19 cellular contexts compared by ENCODE assay signal in genomic region chr6:9504191-9504590, GRCh38.
DNase-seq lines count a peak whose midpoint lies in the region; ATAC-seq and TF ChIP-seq lines count a peak whose summit lies in the region.
"Had no signal": no experiment of that assay in that cellular context is flagged by ENCODE, and none has a peak within 500 bp of the region (broad histone marks: within the 10 kb centered on the region; RNA-seq: fewer than 3 reads in every experiment).

No MANE protein-coding gene starts in this region.

- H3K9me3 Mint-ChIP-seq in activated CD4-positive, alpha-beta T cell treated with anti-CD3 and anti-CD28 coated beads for 36 hours (ENCODE audit: low read depth), result peaks cover 3% of the 10 kb centered on the region
- peaks cover 9 to 31% (median 11%) of the 10 kb centered on the region in 6 donors for H3K9me3 Mint-ChIP-seq in immature natural killer cell

- no peaks in the 10 kb centered on the region for H3K27me3 ChIP-seq in foreskin keratinocyte
- H3K27me3 ChIP-seq: colonic mucosa had no signal

- H3K36me3 Mint-ChIP-seq in activated CD4-positive, alpha-beta T cell treated with anti-CD3 and anti-CD28 coated beads for 36 hours (ENCODE audit: low read depth), result no peaks in the 10 kb centered on the region
- H3K36me3 Mint-ChIP-seq in immature natural killer cell, result no peaks in the 10 kb centered on the region
- H3K36me3 Mint-ChIP-seq: CD8-positive, alpha-beta memory T cell; T-cell had no signal

- TF ChIP-seq CTCF in foreskin keratinocyte (conservative IDR thresholded peaks at IDR 0.05), result no peak

- H3K27ac ChIP-seq in foreskin keratinocyte, result peak overlapping the region; percentile 93
- H3K27ac ChIP-seq: colonic mucosa, RWPE1 had no signal

- no peaks in the 10 kb centered on the region for H3K4me1 Mint-ChIP-seq in activated CD4-positive, alpha-beta T cell treated with anti-CD3 and anti-CD28 coated beads for 36 hours
- no peaks in the 10 kb centered on the region for H3K4me1 Mint-ChIP-seq in immature natural killer cell
- H3K4me1 Mint-ChIP-seq: CD8-positive, alpha-beta memory T cell; T-cell had no signal

- POLR2A ChIA-PET in activated CD4-positive, alpha-beta T cell treated with anti-CD3 and anti-CD28 coated beads for 36 hours (lab: Charles Lee), result no interaction called here

- peaks cover 21% of the 10 kb centered on the region for H3K4me1 ChIP-seq in foreskin keratinocyte
- H3K4me1 ChIP-seq: colonic mucosa had no signal

- ATAC-seq in foreskin keratinocyte (peak; percentile 37), GM21529 (IDR thresholded peaks at IDR 0.05; ENCODE audit: unreplicated experiment) (no peak)
- no peak for ATAC-seq in activated CD4-positive, alpha-beta T cell treated with anti-CD3 and anti-CD28 coated beads for 36 hours
- ATAC-seq: left cardiac atrium, mucosa of descending colon, T-cell had no signal

- no peak overlapping the region for H3K27ac Mint-ChIP-seq in activated CD4-positive, alpha-beta T cell treated with anti-CD3 and anti-CD28 coated beads for 36 hours
- H3K27ac Mint-ChIP-seq in immature natural killer cell, result no peak overlapping the region
- H3K27ac Mint-ChIP-seq: CD8-positive, alpha-beta memory T cell; T-cell had no signal

- no peak overlapping the region for H3K4me3 Mint-ChIP-seq in activated CD4-positive, alpha-beta T cell treated with anti-CD3 and anti-CD28 coated beads for 36 hours
- H3K4me3 Mint-ChIP-seq in immature natural killer cell, result no peak overlapping the region
- H3K4me3 Mint-ChIP-seq: CD8-positive, alpha-beta memory T cell; T-cell had no signal

- H3K27me3 Mint-ChIP-seq in activated CD4-positive, alpha-beta T cell treated with anti-CD3 and anti-CD28 coated beads for 36 hours, result no peaks in the 10 kb centered on the region
- no peaks in the 10 kb centered on the region for H3K27me3 Mint-ChIP-seq in immature natural killer cell (ENCODE audit: low read depth in 3 of 3)
- H3K27me3 Mint-ChIP-seq: CD8-positive, alpha-beta memory T cell; T-cell had no signal

- CTCF ChIA-PET in activated CD4-positive, alpha-beta T cell treated with anti-CD3 and anti-CD28 coated beads for 36 hours (lab: Charles Lee), result no interaction called here

- peak; percentile 12 for DNase-seq in DMS79 treated with DMSO at 0.1 percent for 48 hours (lab: John Stamatoyannopoulos, UW)
- DNase-seq in NCI-H1436 treated with DMSO at 0.1 percent for 48 hours (lab: John Stamatoyannopoulos, UW), result peak; percentile 86
- peak; percentile 97 for DNase-seq in NCI-H69 (lab: John Stamatoyannopoulos, UW)
- DNase-seq in foreskin keratinocyte, result no peak
- DNase-seq in CD1c-positive myeloid dendritic cell (ENCODE audit: extremely low spot score), result no peak
- no peak for DNase-seq in activated CD4-positive, alpha-beta T cell treated with anti-CD3 and anti-CD28 coated beads for 36 hours
- DNase-seq in immature natural killer cell, result no peak
- DNase-seq: activated naive CD4-positive, alpha-beta T cell treated with anti-CD3 and anti-CD28 coated beads, Interleukin-2, amount 50 U/mL, for 16 hours; activated T-cell treated with anti-CD3 and anti-CD28 coated beads for 4 hours; CD8-positive, alpha-beta memory T cell; colonic mucosa; left cardiac atrium; mucosa of descending colon; NCI-H82; stimulated activated CD4-positive, alpha-beta T cell treated with anti-CD3 and anti-CD28 coated beads, Interleukin-4, amount 100 ng/mL, for 1 hour; substantia nigra; T-cell had no signal

- intact Hi-C loops in activated CD4-positive, alpha-beta T cell treated with anti-CD3 and anti-CD28 coated beads for 36 hours (cut with DNase I, micrococcal nuclease), result no loop called here

Comparison
In these comparisons a context has a peak if more than half of its experiments do, and no peak if none do; other contexts are left out.
1. DNase-seq: peak in DMS79 treated with DMSO at 0.1 percent for 48 hours (single experiment), NCI-H1436 treated with DMSO at 0.1 percent for 48 hours (single experiment) and NCI-H69 (single experiment); none in foreskin keratinocyte (0 of 2), CD1c-positive myeloid dendritic cell (single experiment), activated CD4-positive, alpha-beta T cell treated with anti-CD3 and anti-CD28 coated beads for 36 hours (single experiment) and immature natural killer cell (0 of 3).